1 cellular context compared by ENCODE assay signal in genomic region chr10:2620827-2621521, GRCh38.
TF ChIP-seq lines count a peak whose summit lies in the region.

No MANE protein-coding gene starts in this region.

TF ChIP-seq in GM23338, 12 proteins besides CTCF, POLR2A, EP300 and RAD21 (continued from another document):
- TF ChIP-seq, protein P1, sequence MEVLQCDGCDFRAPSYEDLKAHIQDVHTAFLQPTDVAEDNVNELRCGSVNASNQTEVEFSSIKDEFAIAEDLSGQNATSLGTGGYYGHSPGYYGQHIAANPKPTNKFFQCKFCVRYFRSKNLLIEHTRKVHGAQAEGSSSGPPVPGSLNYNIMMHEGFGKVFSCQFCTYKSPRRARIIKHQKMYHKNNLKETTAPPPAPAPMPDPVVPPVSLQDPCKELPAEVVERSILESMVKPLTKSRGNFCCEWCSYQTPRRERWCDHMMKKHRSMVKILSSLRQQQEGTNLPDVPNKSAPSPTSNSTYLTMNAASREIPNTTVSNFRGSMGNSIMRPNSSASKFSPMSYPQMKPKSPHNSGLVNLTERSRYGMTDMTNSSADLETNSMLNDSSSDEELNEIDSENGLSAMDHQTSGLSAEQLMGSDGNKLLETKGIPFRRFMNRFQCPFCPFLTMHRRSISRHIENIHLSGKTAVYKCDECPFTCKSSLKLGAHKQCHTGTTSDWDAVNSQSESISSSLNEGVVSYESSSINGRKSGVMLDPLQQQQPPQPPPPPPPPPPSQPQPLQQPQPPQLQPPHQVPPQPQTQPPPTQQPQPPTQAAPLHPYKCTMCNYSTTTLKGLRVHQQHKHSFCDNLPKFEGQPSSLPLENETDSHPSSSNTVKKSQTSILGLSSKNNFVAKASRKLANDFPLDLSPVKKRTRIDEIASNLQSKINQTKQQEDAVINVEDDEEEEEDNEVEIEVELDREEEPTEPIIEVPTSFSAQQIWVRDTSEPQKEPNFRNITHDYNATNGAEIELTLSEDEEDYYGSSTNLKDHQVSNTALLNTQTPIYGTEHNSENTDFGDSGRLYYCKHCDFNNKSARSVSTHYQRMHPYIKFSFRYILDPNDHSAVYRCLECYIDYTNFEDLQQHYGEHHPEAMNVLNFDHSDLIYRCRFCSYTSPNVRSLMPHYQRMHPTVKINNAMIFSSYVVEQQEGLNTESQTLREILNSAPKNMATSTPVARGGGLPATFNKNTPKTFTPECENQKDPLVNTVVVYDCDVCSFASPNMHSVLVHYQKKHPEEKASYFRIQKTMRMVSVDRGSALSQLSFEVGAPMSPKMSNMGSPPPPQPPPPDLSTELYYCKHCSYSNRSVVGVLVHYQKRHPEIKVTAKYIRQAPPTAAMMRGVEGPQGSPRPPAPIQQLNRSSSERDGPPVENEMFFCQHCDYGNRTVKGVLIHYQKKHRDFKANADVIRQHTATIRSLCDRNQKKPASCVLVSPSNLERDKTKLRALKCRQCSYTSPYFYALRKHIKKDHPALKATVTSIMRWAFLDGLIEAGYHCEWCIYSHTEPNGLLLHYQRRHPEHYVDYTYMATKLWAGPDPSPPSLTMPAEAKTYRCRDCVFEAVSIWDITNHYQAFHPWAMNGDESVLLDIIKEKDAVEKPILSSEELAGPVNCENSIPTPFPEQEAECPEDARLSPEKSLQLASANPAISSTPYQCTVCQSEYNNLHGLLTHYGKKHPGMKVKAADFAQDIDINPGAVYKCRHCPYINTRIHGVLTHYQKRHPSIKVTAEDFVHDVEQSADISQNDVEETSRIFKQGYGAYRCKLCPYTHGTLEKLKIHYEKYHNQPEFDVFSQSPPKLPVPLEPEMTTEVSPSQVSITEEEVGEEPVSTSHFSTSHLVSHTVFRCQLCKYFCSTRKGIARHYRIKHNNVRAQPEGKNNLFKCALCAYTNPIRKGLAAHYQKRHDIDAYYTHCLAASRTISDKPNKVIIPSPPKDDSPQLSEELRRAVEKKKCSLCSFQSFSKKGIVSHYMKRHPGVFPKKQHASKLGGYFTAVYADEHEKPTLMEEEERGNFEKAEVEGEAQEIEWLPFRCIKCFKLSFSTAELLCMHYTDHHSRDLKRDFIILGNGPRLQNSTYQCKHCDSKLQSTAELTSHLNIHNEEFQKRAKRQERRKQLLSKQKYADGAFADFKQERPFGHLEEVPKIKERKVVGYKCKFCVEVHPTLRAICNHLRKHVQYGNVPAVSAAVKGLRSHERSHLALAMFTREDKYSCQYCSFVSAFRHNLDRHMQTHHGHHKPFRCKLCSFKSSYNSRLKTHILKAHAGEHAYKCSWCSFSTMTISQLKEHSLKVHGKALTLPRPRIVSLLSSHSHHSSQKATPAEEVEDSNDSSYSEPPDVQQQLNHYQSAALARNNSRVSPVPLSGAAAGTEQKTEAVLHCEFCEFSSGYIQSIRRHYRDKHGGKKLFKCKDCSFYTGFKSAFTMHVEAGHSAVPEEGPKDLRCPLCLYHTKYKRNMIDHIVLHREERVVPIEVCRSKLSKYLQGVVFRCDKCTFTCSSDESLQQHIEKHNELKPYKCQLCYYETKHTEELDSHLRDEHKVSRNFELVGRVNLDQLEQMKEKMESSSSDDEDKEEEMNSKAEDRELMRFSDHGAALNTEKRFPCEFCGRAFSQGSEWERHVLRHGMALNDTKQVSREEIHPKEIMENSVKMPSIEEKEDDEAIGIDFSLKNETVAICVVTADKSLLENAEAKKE (CRISPR knock-in tag; IDR thresholded peaks at IDR 0.05) = no peak
- TF ChIP-seq NANOG (IDR thresholded peaks at IDR 0.05; ENCODE audit: borderline replicate concordance) = no peak
- TF ChIP-seq EZH2phosphoT487 (IDR thresholded peaks at IDR 0.05; ENCODE audit: unreplicated experiment) = no peak
- TF ChIP-seq CREB1 (CRISPR knock-in tag; IDR thresholded peaks at IDR 0.05; ENCODE audit: low read depth) = no peak
- TF ChIP-seq ETS1 (IDR thresholded peaks at IDR 0.05) = no peak
- no peak for TF ChIP-seq REST (IDR thresholded peaks at IDR 0.05; ENCODE audit: unreplicated experiment)
- no peak for TF ChIP-seq EZH2 (IDR thresholded peaks at IDR 0.05; ENCODE audit: low read depth, unreplicated experiment)
TF ChIP-seq in GM23338: peak in this region for 0.
